8 cellular contexts compared by ENCODE assay signal in the genomic region with DNA sequence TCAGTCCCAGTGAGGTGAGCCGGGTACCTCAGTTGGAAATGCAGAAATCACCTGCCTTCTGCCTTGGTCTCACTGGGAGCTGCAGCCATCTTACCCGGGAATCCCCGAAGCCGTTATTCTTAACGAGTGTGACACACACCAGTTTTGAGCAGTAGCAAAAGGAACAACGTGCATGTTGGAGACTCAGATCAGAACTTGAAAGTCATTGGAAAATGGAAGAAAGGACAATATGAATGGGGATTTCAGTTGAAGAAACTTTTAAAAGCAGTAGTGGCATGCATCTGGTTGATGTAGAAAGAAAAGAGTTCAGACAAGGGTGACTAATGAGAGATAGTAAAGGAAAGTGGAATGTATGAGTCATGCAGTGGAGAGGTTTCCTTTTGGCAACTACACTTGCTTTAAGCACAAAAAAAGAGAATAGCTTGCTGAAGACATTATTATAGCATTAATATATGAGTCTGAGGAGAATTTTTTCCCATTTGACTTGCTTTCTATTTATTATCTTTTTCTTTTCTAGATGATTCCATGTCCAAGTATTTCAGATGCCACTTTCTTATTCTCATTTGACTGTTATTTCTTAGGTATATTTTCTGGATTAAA. TPM values are rescaled to one million over a fixed set of nuclear protein-coding genes. Genes with fewer than 3 reads are reported as not detected.
DNase-seq lines count a peak whose midpoint lies in the region; ATAC-seq, FAIRE-seq and TF ChIP-seq lines count a peak whose summit lies in the region.

No MANE protein-coding gene starts in this region.

- H3K4me3 ChIP-seq in AG09309 (ENCODE audit: control insufficient read depth, low read depth, low read length) = no peak overlapping the region
- no peak overlapping the region for H3K4me3 ChIP-seq in RWPE2 (ENCODE audit: severe bottlenecking)
- H3K4me3 ChIP-seq in GM12878 = peak overlapping the region; percentile 29; the same call in 1 of the 2 replicates

- H4K20me1 ChIP-seq in GM12878 (ENCODE audit: control insufficient read depth, insufficient read depth) = no peaks in the 10 kb centered on the region

- TF ChIP-seq RAD21 in GM12878 (IDR thresholded peaks at IDR 0.05; ENCODE audit: insufficient read depth, low read depth, low read length) = peak; percentile 16; the same call in 1 of the 2 replicates

- DNase-seq in AG09309 (ENCODE audit: low read depth) (peak; percentile 87), RWPE2 (ENCODE audit: low spot score) (no peak), GM12878 (ENCODE audit: low read depth, low spot score) (peak; percentile 92), left lobe of liver (ENCODE audit: low spot score) (no peak), SK-N-DZ (ENCODE audit: low spot score) (no peak)
- peak; percentile 64 for DNase-seq in stimulated activated CD8-positive, alpha-beta memory T cell treated with anti-CD3 and anti-CD28 coated beads, Interleukin-4, amount 100 ng/mL, for 48 hours

- POLR2A ChIA-PET in GM12878 (lab: Charles Lee) = interaction anchor here (1.1 to 3.7 kb wide), 9 partner anchors 9 to 330 kb away, joined by 3 to 50 read pairs (median 8); partner anchors contain the start of genes ANKRD31, CERT1, HMGCR and POLK

- H3K27ac ChIP-seq in RWPE2 (ENCODE audit: poor library complexity, severe bottlenecking) (peak overlapping the region; percentile 60), GM12878 (ENCODE audit: control insufficient read depth, insufficient read depth) (peak overlapping the region; percentile 96)

- SMC1A ChIA-PET in GM12878 (lab: Charles Lee; ENCODE audit: uncharacterized antibody, unreplicated experiment) = interaction anchor here (1.1 to 8.3 kb wide), 16 partner anchors 11 to 201 kb away, joined by 3 to 98 read pairs (median 8); partner anchors contain the start of genes CERT1 and POLK

- intact Hi-C loops in GM12878 (cut with micrococcal nuclease; ENCODE audit: unreplicated experiment) = loop anchor here (1.0 to 2.0 kb wide), 2 partner anchors 8 to 56 kb away; partner anchors contain the start of genes CERT1 and POLK

- peak; percentile 78 for ATAC-seq in GM19025 (IDR thresholded peaks at IDR 0.05; ENCODE audit: low read depth, unreplicated experiment)
- peak; percentile 83 for ATAC-seq in HG03175 (IDR thresholded peaks at IDR 0.05; ENCODE audit: unreplicated experiment)
- ATAC-seq in RWPE2 (ENCODE audit: low read depth) = peak; percentile 99
- ATAC-seq in GM12878 = peak; percentile 86
- ATAC-seq in left lobe of liver = peak; percentile 62

- H3K79me2 ChIP-seq in GM12878 (ENCODE audit: control insufficient read depth, insufficient read depth, low read length) = peaks cover 34% of the 10 kb centered on the region

- peaks cover 15% of the 10 kb centered on the region for H3K36me3 ChIP-seq in RWPE2 (ENCODE audit: low read depth)
- H3K36me3 ChIP-seq in GM12878 (ENCODE audit: control insufficient read depth in 2 of 2, insufficient read depth in 2 of 2, low read length in 1 of 2) = no peaks in the 10 kb centered on the region; a peak in 2 of 4 replicates

- TF ChIP-seq EP300 in GM12878 (IDR thresholded peaks at IDR 0.05; ENCODE audit: borderline replicate concordance in 1 of 2, control insufficient read depth in 1 of 2, low read depth in 2 of 2, low read length in 2 of 2) = peak; percentile 18 to 86; a peak in 2 of 4 replicates

- CTCF ChIA-PET in GM12878 (lab: Yijun Ruan, JAX) = interaction anchor here (0.8 to 6.3 kb wide), 7 partner anchors 9 to 114 kb away, joined by 3 to 22 read pairs (median 4); no protein-coding TSS in a partner anchor

- H3K27me3 ChIP-seq in RWPE2 (ENCODE audit: insufficient read depth, poor library complexity, severe bottlenecking) (no peaks in the 10 kb centered on the region), GM12878 (replicated peaks in 1 of 2; ENCODE audit: control insufficient read depth in 2 of 2, insufficient read depth in 2 of 2, low read length in 1 of 2) (no peaks in the 10 kb centered on the region)

- H3K4me2 ChIP-seq in GM12878 (ENCODE audit: control insufficient read depth, insufficient read depth) = peak overlapping the region; percentile 91

- H2AFZ ChIP-seq in GM12878 (ENCODE audit: control insufficient read depth, low read depth, low read length) = peak overlapping the region; percentile 72

- in situ Hi-C loops in GM12878 (cut with MboI) = loop anchor here (10.0 kb wide), 1 partner anchor 52 kb away; the partner anchor contains the start of genes CERT1 and POLK

- H3K9ac ChIP-seq in GM12878 (ENCODE audit: control insufficient read depth, insufficient read depth, low read length) = peak overlapping the region; percentile 73

- RAD21 ChIA-PET in GM12878 (lab: Charles Lee; ENCODE audit: unreplicated experiment) = interaction anchor here (1.0 to 4.5 kb wide), 16 partner anchors 8 to 230 kb away, joined by 3 to 123 read pairs (median 7); partner anchors contain the start of genes CERT1, HMGCR and POLK

- WGBS in GM12878 (ENCODE audit: insufficient coverage, insufficient replicate concordance, low lambda C conversion rate, missing lambda C conversion rate) = 0% methylated on average over 6 of the region's 6 CpGs

- TF ChIP-seq CTCF in AG09309 (IDR thresholded peaks at IDR 0.05; ENCODE audit: control insufficient read depth, insufficient read depth, low read depth, low read length, missing control alignments) (no peak), RWPE2 (IDR thresholded peaks at IDR 0.05; ENCODE audit: poor library complexity, severe bottlenecking) (no peak), GM12878 (IDR thresholded peaks at IDR 0.05 in 2 of 3, conservative IDR thresholded peaks at IDR 0.05 in 1 of 3; ENCODE audit: control insufficient read depth in 2 of 3, extremely low read depth in 1 of 3, insufficient read depth in 1 of 3, low read depth in 3 of 3, low read length in 3 of 3) (no peak)

- peak; percentile 18 for FAIRE-seq in GM12878 (lab: Jason Lieb, UNC)

- peaks cover 10% of the 10 kb centered on the region for H3K9me3 ChIP-seq in RWPE2 (ENCODE audit: severe bottlenecking)
- H3K9me3 ChIP-seq in GM12878 (replicated peaks; ENCODE audit: control insufficient read depth, insufficient read depth, low read length) = peaks cover 2% of the 10 kb centered on the region; the same call in 2 of the 3 replicates

- H3K4me1 ChIP-seq in RWPE2 (ENCODE audit: insufficient read depth, poor library complexity, severe bottlenecking) (peaks cover 17% of the 10 kb centered on the region), GM12878 (ENCODE audit: control insufficient read depth, insufficient read depth, low read length) (peaks cover 36% of the 10 kb centered on the region)

- no peak for TF ChIP-seq POLR2A in GM12878 (IDR thresholded peaks at IDR 0.05; ENCODE audit: low read depth, low read length)

- BruUV-seq in GM12878 (replicated peaks; lab: Mats Ljungman, UMichigan) = no TSS peak

RNA-seq across cellular contexts. Expression of gene ANKDD1B, which starts 44.4 kb away (rescaled TPM):
- total RNA-seq in GM12878 (2013; cell fraction: nucleolus; rRNA removed) = 2.4 and 2.8 TPM in 2 replicates
- total RNA-seq in GM12878 (2014; rRNA removed) (0.73 and 1.0 TPM in 2 replicates), GM12878 (2014; rRNA removed; fragmentation: Illumina TruSeq; extraction: Trizol) (0.83 and 0.98 TPM in 2 replicates), GM12878 (2021) (0.66 and 0.87 TPM in 2 replicates), left lobe of liver (0.13 TPM)
- 0.21 TPM for polyA plus RNA-seq in GM12878 (2011; ENCODE audit: low read depth)
- polyA plus RNA-seq in GM12878 (2011; rRNA removed) (0.68 and 1.1 TPM in 2 replicates), GM12878 (2014; fragmentation: Illumina TruSeq; extraction: Trizol) (0.65 and 0.72 TPM in 2 replicates), GM12878 (2014; fragmentation: Nextera tagmentation; extraction: Ambion mirVana) (1 to 10 TPM; 1.4 to 2.4 TPM), GM12878 (2014; rRNA removed) (0.39 and 0.65 TPM in 2 replicates), GM12878 (2016; fragmentation: Nextera tagmentation; extraction: Ambion mirVana) (1 to 10 TPM in 1 of 2 experiments, under 1 TPM in 1; 0.34 to 1.0 TPM)
- 0.05 and 0.12 TPM in 2 replicates for polyA plus RNA-seq in GM12878 (2011; cell fraction: cytosol; rRNA removed)
- 1.3 and 1.6 TPM in 2 replicates for polyA plus RNA-seq in GM12878 (2011; cell fraction: nucleus; rRNA removed)
- polyA plus RNA-seq in GM12878 (2012) = 0.52 and 0.70 TPM in 2 replicates
- polyA minus RNA-seq in GM12878 (2011; rRNA and poly(A)+ RNA removed) = 0.29 and 1.3 TPM in 2 replicates
- not detected in 2 replicates for polyA minus RNA-seq in GM12878 (2011; cell fraction: cytosol; rRNA and poly(A)+ RNA removed)
- polyA minus RNA-seq in GM12878 (2011; cell fraction: nucleus; rRNA and poly(A)+ RNA removed) = 0.97 and 2.9 TPM in 2 replicates
- 0.28 TPM in 1 of 2 replicates, not detected in the other for polyA plus RNA-seq in SK-N-DZ (2014; cell fraction: cytosol; rRNA removed)
- 0.10 and 0.67 TPM in 2 replicates for polyA plus RNA-seq in SK-N-DZ (2014; cell fraction: nucleus; rRNA removed)

RNA-seq across cellular contexts. Expression of gene POLK, which starts 55.1 kb away (rescaled TPM):
- total RNA-seq in GM12878 (2013; cell fraction: nucleolus; rRNA removed) = 231 and 234 TPM in 2 replicates
- total RNA-seq in GM12878 (2014; rRNA removed) = 29.0 and 36.8 TPM in 2 replicates
- total RNA-seq in GM12878 (2014; rRNA removed; fragmentation: Illumina TruSeq; extraction: Trizol) = 39.9 and 42.0 TPM in 2 replicates
- 25.6 and 26.6 TPM in 2 replicates for total RNA-seq in GM12878 (2021)
- 7.1 TPM for polyA plus RNA-seq in GM12878 (2011; ENCODE audit: low read depth)
- 47.6 and 75.0 TPM in 2 replicates for polyA plus RNA-seq in GM12878 (2011; rRNA removed)
- 15.9 and 19.4 TPM in 2 replicates for polyA plus RNA-seq in GM12878 (2011; cell fraction: cytosol; rRNA removed)
- 29.1 and 39.9 TPM in 2 replicates for polyA plus RNA-seq in GM12878 (2011; cell fraction: nucleus; rRNA removed)
- polyA plus RNA-seq in GM12878 (2012) = 10.4 and 16.5 TPM in 2 replicates
- 36.7 and 44.0 TPM in 2 replicates for polyA plus RNA-seq in GM12878 (2014; fragmentation: Illumina TruSeq; extraction: Trizol)
- polyA plus RNA-seq in GM12878 (2014; fragmentation: Nextera tagmentation; extraction: Ambion mirVana) = 10 to 100 TPM; 10.4 to 10.7 TPM
- 15.0 and 20.9 TPM in 2 replicates for polyA plus RNA-seq in GM12878 (2014; rRNA removed)
- polyA plus RNA-seq in GM12878 (2016; fragmentation: Nextera tagmentation; extraction: Ambion mirVana) = 10 to 100 TPM; 29.0 to 32.0 TPM
- polyA minus RNA-seq in GM12878 (2011; rRNA and poly(A)+ RNA removed) = 50.9 and 127 TPM in 2 replicates
- 17.5 and 25.1 TPM in 2 replicates for polyA minus RNA-seq in GM12878 (2011; cell fraction: cytosol; rRNA and poly(A)+ RNA removed)
- 33.9 and 57.1 TPM in 2 replicates for polyA minus RNA-seq in GM12878 (2011; cell fraction: nucleus; rRNA and poly(A)+ RNA removed)
- 9.9 TPM for total RNA-seq in left lobe of liver
- polyA plus RNA-seq in SK-N-DZ (2014; cell fraction: cytosol; rRNA removed) = 16.8 and 18.5 TPM in 2 replicates
- polyA plus RNA-seq in SK-N-DZ (2014; cell fraction: nucleus; rRNA removed) = 19.5 and 26.5 TPM in 2 replicates

RNA-seq across cellular contexts. Expression of gene CERT1, which starts 55.4 kb away (rescaled TPM):
- 213 and 216 TPM in 2 replicates for total RNA-seq in GM12878 (2013; cell fraction: nucleolus; rRNA removed)
- total RNA-seq in GM12878 (2014; rRNA removed) (13.3 and 13.4 TPM in 2 replicates), GM12878 (2014; rRNA removed; fragmentation: Illumina TruSeq; extraction: Trizol) (35.3 and 36.7 TPM in 2 replicates), GM12878 (2021) (30.2 and 30.7 TPM in 2 replicates), left lobe of liver (16.4 TPM)
- polyA plus RNA-seq in GM12878 (2011; ENCODE audit: low read depth) = 11.9 TPM
- polyA plus RNA-seq in GM12878 (2011; rRNA removed) (26.5 and 27.6 TPM in 2 replicates), GM12878 (2014; fragmentation: Illumina TruSeq; extraction: Trizol) (32.5 and 43.2 TPM in 2 replicates), GM12878 (2014; fragmentation: Nextera tagmentation; extraction: Ambion mirVana) (10 to 100 TPM in 1 of 2 experiments, 1 to 10 TPM in 1; 7.7 to 10.4 TPM), GM12878 (2014; rRNA removed) (11.1 and 14.1 TPM in 2 replicates), GM12878 (2016; fragmentation: Nextera tagmentation; extraction: Ambion mirVana) (10 to 100 TPM; 24.6 to 29.9 TPM)
- polyA plus RNA-seq in GM12878 (2011; cell fraction: cytosol; rRNA removed) = 11.6 and 28.3 TPM in 2 replicates
- 23.0 and 25.2 TPM in 2 replicates for polyA plus RNA-seq in GM12878 (2011; cell fraction: nucleus; rRNA removed)
- 15.4 and 25.1 TPM in 2 replicates for polyA plus RNA-seq in GM12878 (2012)
- polyA minus RNA-seq in GM12878 (2011; rRNA and poly(A)+ RNA removed) = 57.1 and 106 TPM in 2 replicates
- 19.9 and 22.8 TPM in 2 replicates for polyA minus RNA-seq in GM12878 (2011; cell fraction: cytosol; rRNA and poly(A)+ RNA removed)
- 41.0 and 78.9 TPM in 2 replicates for polyA minus RNA-seq in GM12878 (2011; cell fraction: nucleus; rRNA and poly(A)+ RNA removed)
- polyA plus RNA-seq in SK-N-DZ (2014; cell fraction: cytosol; rRNA removed) = 10.9 and 13.2 TPM in 2 replicates
- 7.4 and 10.0 TPM in 2 replicates for polyA plus RNA-seq in SK-N-DZ (2014; cell fraction: nucleus; rRNA removed)

Comparison
In these comparisons a context has a peak if more than half of its experiments do, and no peak if none do; other contexts are left out.
1. DNase-seq: peak in AG09309 (single experiment), GM12878 (single experiment) and stimulated activated CD8-positive, alpha-beta memory T cell treated with anti-CD3 and anti-CD28 coated beads, Interleukin-4, amount 100 ng/mL, for 48 hours (single experiment); none in RWPE2 (single experiment), left lobe of liver (single experiment) and SK-N-DZ (single experiment).
2. Peak in every context shown above with its lines, with median percentiles within 50 percentile points of each other: ATAC-seq.